ENCODE assay signal across 8 cellular contexts in the genomic region with DNA sequence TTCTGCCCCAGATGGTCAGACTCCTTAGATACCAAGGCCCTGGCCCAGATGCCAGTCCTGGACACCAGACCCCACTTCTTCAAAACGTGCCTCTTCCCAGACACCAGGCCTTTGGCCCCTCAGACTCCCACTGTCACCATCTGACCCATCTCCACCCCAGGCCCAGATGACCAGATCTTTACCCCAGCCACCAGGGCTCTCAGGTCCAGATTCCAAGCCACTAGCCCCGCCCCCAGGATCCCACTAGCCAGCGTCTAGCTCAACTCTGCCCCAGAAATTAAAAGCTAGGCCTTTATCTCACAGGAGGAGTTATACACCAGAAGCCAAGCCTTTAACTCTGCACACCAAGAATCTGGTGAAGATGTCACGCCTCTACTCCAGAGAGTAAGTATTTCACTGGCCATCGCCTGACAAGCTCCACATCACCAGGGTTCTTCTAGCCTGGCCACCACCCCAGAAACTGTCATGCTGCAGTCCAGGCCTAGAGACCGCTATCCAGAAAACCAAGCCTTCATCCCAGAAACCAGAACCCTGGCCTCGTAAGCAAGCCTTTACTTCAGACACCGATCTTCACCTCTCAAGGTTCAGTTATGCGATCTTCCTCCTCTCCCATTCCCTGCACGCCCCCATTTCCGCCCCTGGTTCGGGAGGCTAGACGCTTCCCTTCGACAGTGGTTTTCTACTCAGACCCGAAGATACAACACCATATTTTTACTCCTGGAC. TPM values are rescaled to one million over a fixed set of nuclear protein-coding genes. Genes with fewer than 3 reads are reported as not detected.
A peak's percentile ranks its signal among the peaks of the same experiment; 100 is the strongest.
DNase-seq lines count a peak whose midpoint lies in the region; ATAC-seq and TF ChIP-seq lines count a peak whose summit lies in the region.

No MANE protein-coding gene starts in this region.

- TF ChIP-seq CTCF in astrocyte of the spinal cord (IDR thresholded peaks at IDR 0.05; ENCODE audit: low read depth, low read length) (no peak), lower leg skin (IDR thresholded peaks at IDR 0.05) (no peak), transverse colon (IDR thresholded peaks at IDR 0.05) (no peak)

- H3K36me3 ChIP-seq in transverse colon: no peaks in the 10 kb centered on the region

- peaks cover 16% of the 10 kb centered on the region for H3K36me3 Mint-ChIP-seq in activated T-cell treated with anti-CD3 and anti-CD28 coated beads, Interleukin-2, amount 50 U/mL, for 4 hours (ENCODE audit: insufficient read depth)

- no peak for ATAC-seq in activated T-cell treated with anti-CD3 and anti-CD28 coated beads, Interleukin-2, amount 50 U/mL, for 4 hours
- ATAC-seq in GM18502 (IDR thresholded peaks at IDR 0.05; ENCODE audit: poor library complexity, unreplicated experiment): no peak

- no peak for DNase-seq in activated T-cell treated with anti-CD3 and anti-CD28 coated beads, Interleukin-2, amount 50 U/mL, for 4 hours
- DNase-seq in activated T-cell treated with anti-CD3 and anti-CD28 coated beads for 4 hours (no peak), astrocyte of the spinal cord (ENCODE audit: low read depth, low spot score) (no peak), lower leg skin (ENCODE audit: low spot score in 2 of 2) (no peak), transverse colon (no peak), NCI-H1105 (lab: John Stamatoyannopoulos, UW) (no peak), HuH-7 (ENCODE audit: low spot score) (no peak)

- H3K4me1 ChIP-seq in transverse colon: peaks cover 15 to 29% (median 24%) of the 10 kb centered on the region in 4 donors

- TF ChIP-seq POLR2A in lower leg skin (IDR thresholded peaks at IDR 0.05) (no peak), transverse colon (IDR thresholded peaks at IDR 0.05) (no peak)

- peaks cover 42% of the 10 kb centered on the region for H3K4me1 Mint-ChIP-seq in activated T-cell treated with anti-CD3 and anti-CD28 coated beads, Interleukin-2, amount 50 U/mL, for 4 hours (ENCODE audit: low read depth)

- in situ Hi-C loops in astrocyte of the spinal cord (cut with HindIII; ENCODE audit: low sequenced_read_pairs) (no loop called here), transverse colon (cut with MboI; ENCODE audit: low pct_ligation_motif_present in 1 of 4, low pct_unique_long_range_greater_than_20kb in 1 of 4, low sequenced_read_pairs in 3 of 4) (no loop called here)

- H3K4me3 Mint-ChIP-seq in activated T-cell treated with anti-CD3 and anti-CD28 coated beads, Interleukin-2, amount 50 U/mL, for 4 hours: peak overlapping the region; percentile 100

- H3K27ac ChIP-seq in transverse colon: peak overlapping the region; percentile 78 to 90 (median 84)

- intact Hi-C loops in lower leg skin (cut with DNase I; ENCODE audit: low total_unique reads) (no loop called here), transverse colon (cut with DNase I; ENCODE audit: low total_unique reads) (loop anchor here (10.0 kb wide), 1 partner anchor 1204 kb away; the partner anchor contains the start of gene KHSRP)

- H3K4me3 ChIP-seq in astrocyte of the spinal cord (ENCODE audit: low read depth, low read length) (peak overlapping the region; percentile 100), lower leg skin (ENCODE audit: low read depth, poor library complexity, severe bottlenecking) (peak overlapping the region; percentile 99), transverse colon (peak overlapping the region; percentile 68 to 99 (median 80))

- no peaks in the 10 kb centered on the region for H3K9me3 ChIP-seq in transverse colon

- no peaks in the 10 kb centered on the region for H3K27me3 Mint-ChIP-seq in activated T-cell treated with anti-CD3 and anti-CD28 coated beads, Interleukin-2, amount 50 U/mL, for 4 hours (ENCODE audit: low read depth)

- WGBS in lower leg skin, 2 donors: 5 to 7% methylated on average over 15 of the region's 15 CpGs
- whole genome bisulfite sequencing in transverse colon (ENCODE audit: low coverage in 1 of 2), 2 donors: 0 to 4% methylated on average over 8 to 14 of the region's 15 CpGs

- TF ChIP-seq EP300 in transverse colon (IDR thresholded peaks at IDR 0.05; ENCODE audit: low read depth): no peak

- H3K27me3 ChIP-seq in transverse colon: no peaks in the 10 kb centered on the region

- H3K9me3 Mint-ChIP-seq in activated T-cell treated with anti-CD3 and anti-CD28 coated beads, Interleukin-2, amount 50 U/mL, for 4 hours: no peaks in the 10 kb centered on the region

RNA-seq across cellular contexts. Expression of gene XAB2, which starts 0.6 kb away (rescaled TPM):
- 10 to 100 TPM; 64.6 to 76.1 (median 67.2) TPM for total RNA-seq in activated T-cell treated with anti-CD3 and anti-CD28 coated beads, Interleukin-2, amount 50 U/mL, for 4 hours
- total RNA-seq in lower leg skin: 10 to 100 TPM; 55.9 to 99.1 (median 67.7) TPM
- 100 to 1,000 TPM in 1 of 4 donors, 10 to 100 TPM in 3; 27.8 to 123 (median 57.3) TPM for total RNA-seq in transverse colon

RNA-seq across cellular contexts. Expression of gene PET100, which starts 0.8 kb away (rescaled TPM):
- total RNA-seq in activated T-cell treated with anti-CD3 and anti-CD28 coated beads, Interleukin-2, amount 50 U/mL, for 4 hours: 100 to 1,000 TPM; 107 to 132 (median 128) TPM
- total RNA-seq in lower leg skin (100 to 1,000 TPM in 1 of 4 donors, 10 to 100 TPM in 2, 1 to 10 TPM in 1; 9.0 to 267 (median 19.1) TPM), transverse colon (10 to 100 TPM in 2 of 4 donors, not detected in 2; 16.4 to 48.0 TPM)

RNA-seq across cellular contexts. Expression of gene PCP2, which starts 4.8 kb away (rescaled TPM):
- under 1 TPM in 1 of 3 donors, not detected in 2; 0.37 TPM for total RNA-seq in activated T-cell treated with anti-CD3 and anti-CD28 coated beads, Interleukin-2, amount 50 U/mL, for 4 hours
- 1 to 10 TPM in 3 of 4 donors, not detected in 1; 1.1 to 6.5 (median 4.2) TPM for total RNA-seq in lower leg skin
- 10 to 100 TPM in 1 of 4 donors, 1 to 10 TPM in 1, not detected in 2; 4.1 to 14.2 TPM for total RNA-seq in transverse colon

RNA-seq across cellular contexts. Expression of gene STXBP2, which starts 8.2 kb away (rescaled TPM):
- 100 to 1,000 TPM; 113 to 119 (median 114) TPM for total RNA-seq in activated T-cell treated with anti-CD3 and anti-CD28 coated beads, Interleukin-2, amount 50 U/mL, for 4 hours
- total RNA-seq in lower leg skin (100 to 1,000 TPM in 1 of 4 donors, 10 to 100 TPM in 3; 43.8 to 109 (median 69.9) TPM), transverse colon (100 to 1,000 TPM; 132 to 303 (median 205) TPM)

RNA-seq across cellular contexts. Expression of gene CAMSAP3, which starts 33.1 kb away (rescaled TPM):
- total RNA-seq in activated T-cell treated with anti-CD3 and anti-CD28 coated beads, Interleukin-2, amount 50 U/mL, for 4 hours: under 1 TPM; 0.34 to 0.38 (median 0.38) TPM
- total RNA-seq in lower leg skin (100 to 1,000 TPM in 3 of 4 donors, 10 to 100 TPM in 1; 75.3 to 174 (median 110) TPM), transverse colon (100 to 1,000 TPM in 1 of 4 donors, 10 to 100 TPM in 3; 36.2 to 114 (median 61.6) TPM)
